Comparison of ENCODE assay signal across 16 cellular contexts in genomic region chr4:60344908-60345307, GRCh38.
"Had no signal": no experiment of that assay in that cellular context is flagged by ENCODE, and none has a peak within 500 bp of the region (broad histone marks: within the 10 kb centered on the region; RNA-seq: fewer than 3 reads in every experiment).

No MANE protein-coding gene starts in this region.

- H3K4me1 ChIP-seq: ascending aorta, left lung had no signal

- H3K9me3 ChIP-seq: ascending aorta, left lung had no signal

- FAIRE-seq: endothelial cell of umbilical vein, kidney had no signal

- H3K27ac ChIP-seq: ascending aorta, left lung had no signal

- H3K36me3 ChIP-seq: ascending aorta, left lung had no signal

- H3K27me3 ChIP-seq: ascending aorta, left lung had no signal

- H3K4me3 ChIP-seq: ascending aorta, left lung had no signal

- ATAC-seq: activated CD8-positive, alpha-beta memory T cell treated with anti-CD3 and anti-CD28 coated beads, Interleukin-2, amount 10 ng/mL, durations not matched to agents 7 days and 5 days; left lung; stimulated activated naive B cell treated with anti-CD40 and anti-IgM and Interleukin-4, amounts not matched to agents 10 μg/mL and 1 μg/mL and 100 μg/mL, for 72 hours; T-cell had no signal

- DNase-seq: activated CD4-positive, alpha-beta memory T cell treated with anti-CD3 and anti-CD28 coated beads, Interleukin-2, amount 10 ng/mL, durations not matched to agents 7 days and 5 days; activated CD4-positive, alpha-beta T cell treated with anti-CD3 and anti-CD28 coated beads for 48 hours; activated CD4-positive, CD25-positive, alpha-beta regulatory T cell; activated CD8-positive, alpha-beta memory T cell treated with anti-CD3 and anti-CD28 coated beads, Interleukin-2, amount 10 ng/mL, durations not matched to agents 7 days and 5 days; activated naive CD8-positive, alpha-beta T cell treated with anti-CD3 and anti-CD28 coated beads, Interleukin-2, amount 10 ng/mL, durations not matched to agents 7 days and 5 days; effector CD8-positive, alpha-beta T cell; foreskin melanocyte; kidney; left lung; nephron progenitor cell; nucleus accumbens; stimulated activated naive B cell treated with anti-CD40 and anti-IgM and Interleukin-4, amounts not matched to agents 10 μg/mL and 1 μg/mL and 100 μg/mL, for 72 hours; T-cell; T-helper 9 cell had no signal
